Comparison of ENCODE assay signal across 29 cellular contexts in genomic region chr16:22962905-22963304, GRCh38.
"Had no signal": no experiment of that assay in that cellular context is flagged by ENCODE, and none has a peak within 500 bp of the region (broad histone marks: within the 10 kb centered on the region; RNA-seq: fewer than 3 reads in every experiment).

No MANE protein-coding gene starts in this region.

- DNase-seq: hypothalamus; immature natural killer cell; kidney; left ventricle myocardium inferior; mesendoderm; naive B cell; natural killer cell; nephron progenitor cell; occipital lobe; psoas muscle; right lobe of liver; stimulated activated CD4-positive, alpha-beta T cell treated with anti-CD3 and anti-CD28 coated beads, Interleukin-1b, Interleukin-23, amount 100 ng/mL, for 48 hours; stimulated activated CD4-positive, alpha-beta T cell treated with anti-CD3 and anti-CD28 coated beads, Interleukin-2, amount 100 ng/mL, for 48 hours; stimulated activated CD4-positive, alpha-beta T cell treated with anti-CD3 and anti-CD28 coated beads, Interleukin-4, amount 100 ng/mL, for 4 hours; stimulated activated CD8-positive, alpha-beta memory T cell treated with anti-CD3 and anti-CD28 coated beads, Interleukin-4, amount 100 ng/mL, for 48 hours; stimulated activated naive CD4-positive, alpha-beta T cell treated with Interleukin-2 at 50 U/mL for 16 hours; stimulated activated naive CD8-positive, alpha-beta T cell treated with anti-CD3 and anti-CD28 coated beads, Interleukin-15, amount 100 ng/mL, for 72 hours; substantia nigra; uterus had no signal

- H3K79me2 ChIP-seq: parathyroid adenoma had no signal

- H3K27ac ChIP-seq: left ventricle myocardium inferior, neural progenitor cell, neutrophil, parathyroid adenoma, psoas muscle, right lobe of liver, tibial nerve, uterus had no signal

- H3K4me1 Mint-ChIP-seq: immature natural killer cell; mesothelial cell of epicardium; naive B cell; natural killer cell; nephron progenitor cell; stimulated activated memory B cell treated with anti-CD40 and anti-IgM and Interleukin-4, amounts not matched to agents 10 μg/mL and 1 μg/mL and 100 μg/mL, for 72 hours; stimulated activated naive CD8-positive, alpha-beta T cell treated with anti-CD3 and anti-CD28 coated beads, Interleukin-15, amount 100 ng/mL, for 72 hours had no signal

- ATAC-seq: natural killer cell; psoas muscle; right lobe of liver; stimulated activated memory B cell treated with anti-CD40 and anti-IgM and Interleukin-4, amounts not matched to agents 10 μg/mL and 1 μg/mL and 100 μg/mL, for 72 hours; stimulated activated naive CD8-positive, alpha-beta T cell treated with anti-CD3 and anti-CD28 coated beads, Interleukin-15, amount 100 ng/mL, for 72 hours had no signal

- H3K27me3 ChIP-seq: neural progenitor cell, right lobe of liver, tibial nerve, uterus had no signal

- H3K4me1 ChIP-seq: left ventricle myocardium inferior, neural progenitor cell, psoas muscle, right lobe of liver, tibial nerve, uterus had no signal

- H3K4me2 ChIP-seq: neural progenitor cell, smooth muscle cell had no signal

- FAIRE-seq: islet of Langerhans, kidney had no signal

- H3K4me3 ChIP-seq: left ventricle myocardium inferior, lung, neural progenitor cell, psoas muscle, right lobe of liver, smooth muscle cell, tibial nerve, uterus had no signal

- H3K36me3 ChIP-seq: left ventricle myocardium inferior, neural progenitor cell, neutrophil, right lobe of liver, tibial nerve, uterus had no signal

- H3K9ac ChIP-seq: neural progenitor cell, parathyroid adenoma had no signal

- H3K4me3 Mint-ChIP-seq: immature natural killer cell; mesothelial cell of epicardium; naive B cell; natural killer cell; nephron progenitor cell; neural progenitor cell; stimulated activated memory B cell treated with anti-CD40 and anti-IgM and Interleukin-4, amounts not matched to agents 10 μg/mL and 1 μg/mL and 100 μg/mL, for 72 hours; stimulated activated naive CD8-positive, alpha-beta T cell treated with anti-CD3 and anti-CD28 coated beads, Interleukin-15, amount 100 ng/mL, for 72 hours; type B pancreatic cell had no signal

- H3K27ac Mint-ChIP-seq: immature natural killer cell; mesothelial cell of epicardium; naive B cell; natural killer cell; nephron progenitor cell; neural progenitor cell; stimulated activated memory B cell treated with anti-CD40 and anti-IgM and Interleukin-4, amounts not matched to agents 10 μg/mL and 1 μg/mL and 100 μg/mL, for 72 hours; stimulated activated naive CD8-positive, alpha-beta T cell treated with anti-CD3 and anti-CD28 coated beads, Interleukin-15, amount 100 ng/mL, for 72 hours; type B pancreatic cell had no signal

- H3K9me3 Mint-ChIP-seq: immature natural killer cell, mesothelial cell of epicardium, natural killer cell, neural progenitor cell, type B pancreatic cell had no signal

- H2AFZ ChIP-seq: neural progenitor cell, parathyroid adenoma had no signal

- H3K36me3 Mint-ChIP-seq: immature natural killer cell; mesothelial cell of epicardium; natural killer cell; neural progenitor cell; stimulated activated memory B cell treated with anti-CD40 and anti-IgM and Interleukin-4, amounts not matched to agents 10 μg/mL and 1 μg/mL and 100 μg/mL, for 72 hours; type B pancreatic cell had no signal

- H3K9me3 ChIP-seq: neutrophil, psoas muscle, right lobe of liver, uterus had no signal
